1 cellular context compared by ENCODE assay signal in the genomic region with DNA sequence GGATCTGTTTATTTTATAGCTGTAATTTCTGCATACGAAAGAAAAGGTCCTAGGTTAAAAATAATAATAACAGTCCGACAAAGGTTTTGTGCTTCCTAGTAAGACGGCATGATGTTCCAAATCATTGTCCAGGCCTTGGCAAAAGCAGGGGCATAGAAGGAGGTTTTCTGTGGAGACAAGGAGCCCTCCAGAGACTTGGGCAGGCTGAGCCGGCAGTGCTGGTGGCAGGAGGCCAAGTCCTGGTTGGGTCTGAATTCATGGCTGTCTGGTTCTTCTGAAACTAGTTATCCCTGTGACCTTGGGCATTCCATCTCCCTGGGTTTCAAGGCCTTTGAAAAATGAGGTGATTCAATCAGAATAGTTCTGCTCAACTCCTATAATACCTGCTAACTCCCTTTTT.
TF ChIP-seq lines count a peak whose summit lies in the region.

No MANE protein-coding gene starts in this region.

TF ChIP-seq in HepG2, 621 proteins besides CTCF, POLR2A, EP300 and RAD21 (continued from another document):
- TF ChIP-seq, protein P1, sequence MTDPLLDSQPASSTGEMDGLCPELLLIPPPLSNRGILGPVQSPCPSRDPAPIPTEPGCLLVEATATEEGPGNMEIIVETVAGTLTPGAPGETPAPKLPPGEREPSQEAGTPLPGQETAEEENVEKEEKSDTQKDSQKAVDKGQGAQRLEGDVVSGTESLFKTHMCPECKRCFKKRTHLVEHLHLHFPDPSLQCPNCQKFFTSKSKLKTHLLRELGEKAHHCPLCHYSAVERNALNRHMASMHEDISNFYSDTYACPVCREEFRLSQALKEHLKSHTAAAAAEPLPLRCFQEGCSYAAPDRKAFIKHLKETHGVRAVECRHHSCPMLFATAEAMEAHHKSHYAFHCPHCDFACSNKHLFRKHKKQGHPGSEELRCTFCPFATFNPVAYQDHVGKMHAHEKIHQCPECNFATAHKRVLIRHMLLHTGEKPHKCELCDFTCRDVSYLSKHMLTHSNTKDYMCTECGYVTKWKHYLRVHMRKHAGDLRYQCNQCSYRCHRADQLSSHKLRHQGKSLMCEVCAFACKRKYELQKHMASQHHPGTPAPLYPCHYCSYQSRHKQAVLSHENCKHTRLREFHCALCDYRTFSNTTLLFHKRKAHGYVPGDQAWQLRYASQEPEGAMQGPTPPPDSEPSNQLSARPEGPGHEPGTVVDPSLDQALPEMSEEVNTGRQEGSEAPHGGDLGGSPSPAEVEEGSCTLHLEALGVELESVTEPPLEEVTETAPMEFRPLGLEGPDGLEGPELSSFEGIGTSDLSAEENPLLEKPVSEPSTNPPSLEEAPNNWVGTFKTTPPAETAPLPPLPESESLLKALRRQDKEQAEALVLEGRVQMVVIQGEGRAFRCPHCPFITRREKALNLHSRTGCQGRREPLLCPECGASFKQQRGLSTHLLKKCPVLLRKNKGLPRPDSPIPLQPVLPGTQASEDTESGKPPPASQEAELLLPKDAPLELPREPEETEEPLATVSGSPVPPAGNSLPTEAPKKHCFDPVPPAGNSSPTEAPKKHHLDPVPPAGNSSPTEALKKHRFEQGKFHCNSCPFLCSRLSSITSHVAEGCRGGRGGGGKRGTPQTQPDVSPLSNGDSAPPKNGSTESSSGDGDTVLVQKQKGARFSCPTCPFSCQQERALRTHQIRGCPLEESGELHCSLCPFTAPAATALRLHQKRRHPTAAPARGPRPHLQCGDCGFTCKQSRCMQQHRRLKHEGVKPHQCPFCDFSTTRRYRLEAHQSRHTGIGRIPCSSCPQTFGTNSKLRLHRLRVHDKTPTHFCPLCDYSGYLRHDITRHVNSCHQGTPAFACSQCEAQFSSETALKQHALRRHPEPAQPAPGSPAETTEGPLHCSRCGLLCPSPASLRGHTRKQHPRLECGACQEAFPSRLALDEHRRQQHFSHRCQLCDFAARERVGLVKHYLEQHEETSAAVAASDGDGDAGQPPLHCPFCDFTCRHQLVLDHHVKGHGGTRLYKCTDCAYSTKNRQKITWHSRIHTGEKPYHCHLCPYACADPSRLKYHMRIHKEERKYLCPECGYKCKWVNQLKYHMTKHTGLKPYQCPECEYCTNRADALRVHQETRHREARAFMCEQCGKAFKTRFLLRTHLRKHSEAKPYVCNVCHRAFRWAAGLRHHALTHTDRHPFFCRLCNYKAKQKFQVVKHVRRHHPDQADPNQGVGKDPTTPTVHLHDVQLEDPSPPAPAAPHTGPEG (CRISPR knock-in tag; IDR thresholded peaks at IDR 0.05): no peak
- TF ChIP-seq, protein P2, sequence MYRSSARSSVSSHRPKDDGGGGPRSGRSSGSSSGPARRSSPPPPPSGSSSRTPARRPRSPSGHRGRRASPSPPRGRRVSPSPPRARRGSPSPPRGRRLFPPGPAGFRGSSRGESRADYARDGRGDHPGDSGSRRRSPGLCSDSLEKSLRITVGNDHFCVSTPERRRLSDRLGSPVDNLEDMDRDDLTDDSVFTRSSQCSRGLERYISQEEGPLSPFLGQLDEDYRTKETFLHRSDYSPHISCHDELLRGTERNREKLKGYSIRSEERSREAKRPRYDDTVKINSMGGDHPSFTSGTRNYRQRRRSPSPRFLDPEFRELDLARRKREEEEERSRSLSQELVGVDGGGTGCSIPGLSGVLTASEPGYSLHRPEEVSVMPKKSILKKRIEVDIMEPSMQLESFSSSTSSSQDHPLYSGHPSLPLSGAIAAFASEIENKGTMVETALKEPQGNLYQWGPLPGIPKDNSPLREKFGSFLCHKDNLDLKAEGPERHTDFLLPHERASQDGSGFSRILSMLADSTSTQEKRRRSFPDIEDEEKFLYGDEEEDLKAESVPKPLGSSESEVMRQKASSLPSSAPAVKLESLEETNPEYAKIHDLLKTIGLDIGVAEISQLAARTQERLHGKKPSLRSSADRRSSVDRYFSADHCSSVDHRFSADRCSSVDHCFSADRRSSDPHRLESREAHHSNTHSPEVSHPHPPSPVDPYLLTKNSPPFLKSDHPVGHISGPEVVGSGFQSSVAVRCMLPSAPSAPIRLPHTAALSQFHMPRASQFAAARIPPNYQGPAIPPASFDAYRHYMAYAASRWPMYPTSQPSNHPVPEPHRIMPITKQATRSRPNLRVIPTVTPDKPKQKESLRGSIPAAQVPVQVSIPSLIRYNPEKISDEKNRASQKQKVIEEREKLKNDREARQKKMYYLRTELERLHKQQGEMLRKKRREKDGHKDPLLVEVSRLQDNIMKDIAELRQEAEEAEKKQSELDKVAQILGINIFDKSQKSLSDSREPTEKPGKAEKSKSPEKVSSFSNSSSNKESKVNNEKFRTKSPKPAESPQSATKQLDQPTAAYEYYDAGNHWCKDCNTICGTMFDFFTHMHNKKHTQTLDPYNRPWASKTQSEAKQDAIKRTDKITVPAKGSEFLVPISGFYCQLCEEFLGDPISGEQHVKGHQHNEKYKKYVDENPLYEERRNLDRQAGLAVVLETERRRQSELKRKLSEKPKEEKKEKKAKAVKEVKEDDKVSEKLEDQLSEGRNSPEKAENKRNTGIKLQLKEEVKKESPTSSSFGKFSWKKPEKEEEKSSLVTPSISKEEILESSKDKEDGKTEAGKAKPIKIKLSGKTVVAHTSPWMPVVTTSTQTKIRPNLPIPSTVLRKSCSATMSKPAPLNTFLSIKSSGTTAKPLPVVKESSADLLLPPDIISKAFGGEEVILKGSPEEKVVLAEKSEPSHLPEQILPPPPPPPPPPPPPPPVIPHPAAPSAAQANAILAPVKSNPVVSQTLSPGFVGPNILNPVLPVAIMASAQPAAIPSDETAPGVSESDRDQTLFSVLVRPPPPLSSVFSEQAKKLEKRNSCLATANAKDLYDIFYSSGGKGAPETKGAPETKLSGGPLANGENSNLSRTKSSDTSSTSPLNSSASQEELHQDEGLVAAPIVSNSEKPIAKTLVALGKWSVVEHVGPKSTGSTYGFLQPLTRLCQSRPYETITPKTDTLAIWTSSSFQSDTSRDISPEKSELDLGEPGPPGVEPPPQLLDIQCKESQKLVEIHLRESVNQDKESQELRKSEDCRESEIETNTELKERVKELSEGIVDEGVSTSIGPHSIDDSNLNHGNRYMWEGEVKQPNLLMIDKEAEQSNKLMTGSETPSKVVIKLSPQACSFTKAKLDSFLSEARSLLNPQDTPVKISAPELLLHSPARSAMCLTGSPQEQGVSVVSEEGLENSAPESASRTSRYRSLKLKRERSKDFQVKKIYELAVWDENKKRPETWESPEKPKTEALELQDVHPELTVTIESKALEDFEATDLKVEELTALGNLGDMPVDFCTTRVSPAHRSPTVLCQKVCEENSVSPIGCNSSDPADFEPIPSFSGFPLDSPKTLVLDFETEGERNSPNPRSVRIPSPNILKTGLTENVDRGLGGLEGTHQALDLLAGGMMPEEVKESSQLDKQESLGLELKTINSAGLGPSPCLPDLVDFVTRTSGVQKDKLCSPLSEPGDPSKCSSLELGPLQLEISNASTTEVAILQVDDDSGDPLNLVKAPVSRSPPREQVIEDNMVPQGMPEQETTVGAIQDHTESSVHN (CRISPR knock-in tag; IDR thresholded peaks at IDR 0.05): no peak
- TF ChIP-seq, protein P3, sequence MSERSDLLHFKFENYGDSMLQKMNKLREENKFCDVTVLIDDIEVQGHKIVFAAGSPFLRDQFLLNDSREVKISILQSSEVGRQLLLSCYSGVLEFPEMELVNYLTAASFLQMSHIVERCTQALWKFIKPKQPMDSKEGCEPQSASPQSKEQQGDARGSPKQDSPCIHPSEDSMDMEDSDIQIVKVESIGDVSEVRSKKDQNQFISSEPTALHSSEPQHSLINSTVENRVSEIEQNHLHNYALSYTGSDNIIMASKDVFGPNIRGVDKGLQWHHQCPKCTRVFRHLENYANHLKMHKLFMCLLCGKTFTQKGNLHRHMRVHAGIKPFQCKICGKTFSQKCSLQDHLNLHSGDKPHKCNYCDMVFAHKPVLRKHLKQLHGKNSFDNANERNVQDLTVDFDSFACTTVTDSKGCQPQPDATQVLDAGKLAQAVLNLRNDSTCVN (CRISPR knock-in tag; IDR thresholded peaks at IDR 0.05; ENCODE audit: borderline replicate concordance): no peak
- TF ChIP-seq, protein P4, sequence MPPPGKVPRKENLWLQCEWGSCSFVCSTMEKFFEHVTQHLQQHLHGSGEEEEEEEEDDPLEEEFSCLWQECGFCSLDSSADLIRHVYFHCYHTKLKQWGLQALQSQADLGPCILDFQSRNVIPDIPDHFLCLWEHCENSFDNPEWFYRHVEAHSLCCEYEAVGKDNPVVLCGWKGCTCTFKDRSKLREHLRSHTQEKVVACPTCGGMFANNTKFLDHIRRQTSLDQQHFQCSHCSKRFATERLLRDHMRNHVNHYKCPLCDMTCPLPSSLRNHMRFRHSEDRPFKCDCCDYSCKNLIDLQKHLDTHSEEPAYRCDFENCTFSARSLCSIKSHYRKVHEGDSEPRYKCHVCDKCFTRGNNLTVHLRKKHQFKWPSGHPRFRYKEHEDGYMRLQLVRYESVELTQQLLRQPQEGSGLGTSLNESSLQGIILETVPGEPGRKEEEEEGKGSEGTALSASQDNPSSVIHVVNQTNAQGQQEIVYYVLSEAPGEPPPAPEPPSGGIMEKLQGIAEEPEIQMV (CRISPR knock-in tag; IDR thresholded peaks at IDR 0.05; ENCODE audit: low read depth): no peak
- TF ChIP-seq ZNF329 (CRISPR knock-in tag; IDR thresholded peaks at IDR 0.05; ENCODE audit: low read depth) (no peak), ZNF124 (CRISPR knock-in tag; IDR thresholded peaks at IDR 0.05) (no peak), ONECUT2 (CRISPR knock-in tag; IDR thresholded peaks at IDR 0.05) (no peak), IKZF4 (CRISPR knock-in tag; IDR thresholded peaks at IDR 0.05; ENCODE audit: borderline replicate concordance, low read depth, not compliant biosample characterization) (no peak), ZNF333 (CRISPR knock-in tag; IDR thresholded peaks at IDR 0.05; ENCODE audit: borderline replicate concordance) (no peak)
- TF ChIP-seq, protein P5, sequence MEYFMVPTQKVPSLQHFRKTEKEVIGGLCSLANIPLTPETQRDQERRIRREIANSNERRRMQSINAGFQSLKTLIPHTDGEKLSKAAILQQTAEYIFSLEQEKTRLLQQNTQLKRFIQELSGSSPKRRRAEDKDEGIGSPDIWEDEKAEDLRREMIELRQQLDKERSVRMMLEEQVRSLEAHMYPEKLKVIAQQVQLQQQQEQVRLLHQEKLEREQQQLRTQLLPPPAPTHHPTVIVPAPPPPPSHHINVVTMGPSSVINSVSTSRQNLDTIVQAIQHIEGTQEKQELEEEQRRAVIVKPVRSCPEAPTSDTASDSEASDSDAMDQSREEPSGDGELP (IDR thresholded peaks at IDR 0.05; ENCODE audit: borderline replicate concordance, low read depth): no peak
- TF ChIP-seq, protein P6, sequence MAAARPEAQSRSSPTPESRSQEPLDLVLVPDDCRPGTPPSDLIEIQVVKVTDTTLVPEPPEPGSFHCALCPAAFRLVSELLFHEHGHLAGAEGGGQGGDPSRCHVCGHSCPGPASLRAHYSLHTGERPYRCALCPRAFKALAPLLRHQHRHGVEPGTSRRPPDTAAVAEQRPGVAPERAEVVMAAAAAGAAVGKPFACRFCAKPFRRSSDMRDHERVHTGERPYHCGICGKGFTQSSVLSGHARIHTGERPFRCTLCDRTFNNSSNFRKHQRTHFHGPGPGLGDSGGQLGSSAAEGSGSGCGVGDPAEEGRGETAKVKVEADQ (CRISPR knock-in tag; IDR thresholded peaks at IDR 0.05; ENCODE audit: borderline replicate concordance): no peak
- TF ChIP-seq, protein P7, sequence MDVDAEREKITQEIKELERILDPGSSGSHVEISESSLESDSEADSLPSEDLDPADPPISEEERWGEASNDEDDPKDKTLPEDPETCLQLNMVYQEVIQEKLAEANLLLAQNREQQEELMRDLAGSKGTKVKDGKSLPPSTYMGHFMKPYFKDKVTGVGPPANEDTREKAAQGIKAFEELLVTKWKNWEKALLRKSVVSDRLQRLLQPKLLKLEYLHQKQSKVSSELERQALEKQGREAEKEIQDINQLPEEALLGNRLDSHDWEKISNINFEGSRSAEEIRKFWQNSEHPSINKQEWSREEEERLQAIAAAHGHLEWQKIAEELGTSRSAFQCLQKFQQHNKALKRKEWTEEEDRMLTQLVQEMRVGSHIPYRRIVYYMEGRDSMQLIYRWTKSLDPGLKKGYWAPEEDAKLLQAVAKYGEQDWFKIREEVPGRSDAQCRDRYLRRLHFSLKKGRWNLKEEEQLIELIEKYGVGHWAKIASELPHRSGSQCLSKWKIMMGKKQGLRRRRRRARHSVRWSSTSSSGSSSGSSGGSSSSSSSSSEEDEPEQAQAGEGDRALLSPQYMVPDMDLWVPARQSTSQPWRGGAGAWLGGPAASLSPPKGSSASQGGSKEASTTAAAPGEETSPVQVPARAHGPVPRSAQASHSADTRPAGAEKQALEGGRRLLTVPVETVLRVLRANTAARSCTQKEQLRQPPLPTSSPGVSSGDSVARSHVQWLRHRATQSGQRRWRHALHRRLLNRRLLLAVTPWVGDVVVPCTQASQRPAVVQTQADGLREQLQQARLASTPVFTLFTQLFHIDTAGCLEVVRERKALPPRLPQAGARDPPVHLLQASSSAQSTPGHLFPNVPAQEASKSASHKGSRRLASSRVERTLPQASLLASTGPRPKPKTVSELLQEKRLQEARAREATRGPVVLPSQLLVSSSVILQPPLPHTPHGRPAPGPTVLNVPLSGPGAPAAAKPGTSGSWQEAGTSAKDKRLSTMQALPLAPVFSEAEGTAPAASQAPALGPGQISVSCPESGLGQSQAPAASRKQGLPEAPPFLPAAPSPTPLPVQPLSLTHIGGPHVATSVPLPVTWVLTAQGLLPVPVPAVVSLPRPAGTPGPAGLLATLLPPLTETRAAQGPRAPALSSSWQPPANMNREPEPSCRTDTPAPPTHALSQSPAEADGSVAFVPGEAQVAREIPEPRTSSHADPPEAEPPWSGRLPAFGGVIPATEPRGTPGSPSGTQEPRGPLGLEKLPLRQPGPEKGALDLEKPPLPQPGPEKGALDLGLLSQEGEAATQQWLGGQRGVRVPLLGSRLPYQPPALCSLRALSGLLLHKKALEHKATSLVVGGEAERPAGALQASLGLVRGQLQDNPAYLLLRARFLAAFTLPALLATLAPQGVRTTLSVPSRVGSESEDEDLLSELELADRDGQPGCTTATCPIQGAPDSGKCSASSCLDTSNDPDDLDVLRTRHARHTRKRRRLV (CRISPR knock-in tag; IDR thresholded peaks at IDR 0.05): no peak
TF ChIP-seq in HepG2: peak in this region for 0.
